Comparison of ENCODE assay signal across 1 cellular context in genomic region chr17:55259684-55260111, GRCh38.
A peak's percentile ranks its signal among the peaks of the same experiment; 100 is the strongest.
TF ChIP-seq lines count a peak whose summit lies in the region.

No MANE protein-coding gene starts in this region.

TF ChIP-seq in HepG2, 621 proteins besides CTCF, POLR2A, EP300 and RAD21 (continued from another document):
- no peak for TF ChIP-seq ZNF251 (CRISPR knock-in tag; IDR thresholded peaks at IDR 0.05)
- TF ChIP-seq HIC2 (CRISPR knock-in tag; IDR thresholded peaks at IDR 0.05; ENCODE audit: low read depth) = no peak
- TF ChIP-seq PATZ1 (CRISPR knock-in tag; IDR thresholded peaks at IDR 0.05) = peak; percentile 68
- no peak for TF ChIP-seq SKIL (CRISPR knock-in tag; IDR thresholded peaks at IDR 0.05; ENCODE audit: borderline replicate concordance)
- peak; percentile 29; the same call in 1 of the 2 replicates for TF ChIP-seq ZNF292 (CRISPR knock-in tag; IDR thresholded peaks at IDR 0.05; ENCODE audit: borderline replicate concordance, low read depth)
- no peak for TF ChIP-seq PHF8 (CRISPR knock-in tag; IDR thresholded peaks at IDR 0.05)
- no peak for TF ChIP-seq SOX13 (IDR thresholded peaks at IDR 0.05)
- TF ChIP-seq SOX13 (CRISPR knock-in tag; conservative IDR thresholded peaks at IDR 0.05 in 1 of 2, IDR thresholded peaks at IDR 0.05 in 1 of 2) = 0 out of 4 replicates have a peak, but pooled peaks of 1 of the 2 experiments have one; percentile 1
- TF ChIP-seq POLR2G (IDR thresholded peaks at IDR 0.05; ENCODE audit: low read depth, low read length) = no peak
- 0 out of 2 replicates have a peak, but pooled peaks have one; percentile 26 for TF ChIP-seq SALL1 (CRISPR knock-in tag; IDR thresholded peaks at IDR 0.05)
- peak; percentile 84 for TF ChIP-seq ZNF142 (CRISPR knock-in tag; IDR thresholded peaks at IDR 0.05)
- TF ChIP-seq FOXO4 (CRISPR knock-in tag; conservative IDR thresholded peaks at IDR 0.05) = 0 out of 2 replicates have a peak, but pooled peaks have one; percentile 89
- peak; percentile 83 for TF ChIP-seq YY1 (IDR thresholded peaks at IDR 0.05; ENCODE audit: insufficient read depth, insufficient replicate concordance, low read depth, low read length)
- no peak for TF ChIP-seq PITX1 (CRISPR knock-in tag; IDR thresholded peaks at IDR 0.05)
